Comparison of ENCODE assay signal across 1 cellular context in genomic region chr19:2867025-2867991, GRCh38.
TF ChIP-seq lines count a peak whose summit lies in the region.

Gene ZNF556, plus strand, starts transcription at chr19:2867335. Its CDS starts 87 bp downstream, at chr19:2867422.

TF ChIP-seq in HepG2, 621 proteins besides CTCF, POLR2A, EP300 and RAD21 (continued from another document and continues in another):
- no peak for TF ChIP-seq ARID5B (CRISPR knock-in tag; IDR thresholded peaks at IDR 0.05)
- TF ChIP-seq GPN1 (CRISPR knock-in tag; IDR thresholded peaks at IDR 0.05; ENCODE audit: borderline replicate concordance) = no peak
- 0 out of 2 replicates have a peak, but pooled peaks have one; percentile 15 for TF ChIP-seq ZNF547 (CRISPR knock-in tag; IDR thresholded peaks at IDR 0.05)
- no peak for TF ChIP-seq TAF15 (IDR thresholded peaks at IDR 0.05; ENCODE audit: low read depth, low read length, poor library complexity, severe bottlenecking)
- no peak; the same call in 1 of the 2 replicates for TF ChIP-seq ZNF558 (CRISPR knock-in tag; IDR thresholded peaks at IDR 0.05; ENCODE audit: borderline replicate concordance)
- TF ChIP-seq ZNF678 (CRISPR knock-in tag; IDR thresholded peaks at IDR 0.05) = no peak
- no peak for TF ChIP-seq ATF5 (CRISPR knock-in tag; IDR thresholded peaks at IDR 0.05; ENCODE audit: low read depth)
- no peak; the same call in 1 of the 2 replicates for TF ChIP-seq NR1H2 (CRISPR knock-in tag; IDR thresholded peaks at IDR 0.05; ENCODE audit: borderline replicate concordance, low read depth)
- no peak for TF ChIP-seq NFE2L2 (IDR thresholded peaks at IDR 0.05; ENCODE audit: low read length)
- TF ChIP-seq ZMYM4 (CRISPR knock-in tag; IDR thresholded peaks at IDR 0.05) = peak; percentile 74; the same call in 1 of the 2 replicates
- peak; percentile 71; the same call in 1 of the 2 replicates for TF ChIP-seq KDM5B (CRISPR knock-in tag; IDR thresholded peaks at IDR 0.05; ENCODE audit: borderline replicate concordance)
- no peak for TF ChIP-seq U2AF2 (IDR thresholded peaks at IDR 0.05; ENCODE audit: low read depth, low read length)
- TF ChIP-seq SETDB1 (CRISPR knock-in tag; IDR thresholded peaks at IDR 0.05; ENCODE audit: borderline replicate concordance) = no peak
- no peak for TF ChIP-seq ZNF260 (CRISPR knock-in tag; IDR thresholded peaks at IDR 0.05; ENCODE audit: borderline replicate concordance, low read depth)
- TF ChIP-seq ZNF276 (CRISPR knock-in tag; IDR thresholded peaks at IDR 0.05; ENCODE audit: low read depth) = no peak
- no peak for TF ChIP-seq ONECUT2 (CRISPR knock-in tag; IDR thresholded peaks at IDR 0.05)
- TF ChIP-seq GABPB1 (CRISPR knock-in tag; IDR thresholded peaks at IDR 0.05) = peak; percentile 74
- no peak for TF ChIP-seq CREB3 (CRISPR knock-in tag; IDR thresholded peaks at IDR 0.05)
- TF ChIP-seq ZEB1 (IDR thresholded peaks at IDR 0.05; ENCODE audit: insufficient replicate concordance, low read depth) = peak; percentile 90
- TF ChIP-seq IRX3 (CRISPR knock-in tag; IDR thresholded peaks at IDR 0.05; ENCODE audit: borderline replicate concordance, low read depth) = no peak
- no peak for TF ChIP-seq ZNF619 (CRISPR knock-in tag; IDR thresholded peaks at IDR 0.05)
- TF ChIP-seq SSRP1 (CRISPR knock-in tag; IDR thresholded peaks at IDR 0.05) = no peak
- TF ChIP-seq GPBP1L1 (CRISPR knock-in tag; IDR thresholded peaks at IDR 0.05) = no peak
- peak; percentile 99 for TF ChIP-seq POLR2AphosphoS5 (IDR thresholded peaks at IDR 0.05; ENCODE audit: low read depth, low read length)
- TF ChIP-seq ZC3H4 (CRISPR knock-in tag; IDR thresholded peaks at IDR 0.05; ENCODE audit: borderline replicate concordance) = no peak; the same call in 1 of the 2 replicates
- TF ChIP-seq CREM (IDR thresholded peaks at IDR 0.05) = peak; percentile 51; the same call in 1 of the 2 replicates
- TF ChIP-seq CREM (CRISPR knock-in tag; IDR thresholded peaks at IDR 0.05) = no peak
- TF ChIP-seq ZNF710 (CRISPR knock-in tag; IDR thresholded peaks at IDR 0.05; ENCODE audit: borderline replicate concordance) = 0 out of 2 replicates have a peak, but pooled peaks have one; percentile 16
- TF ChIP-seq ZNF136 (CRISPR knock-in tag; IDR thresholded peaks at IDR 0.05; ENCODE audit: low read depth) = 0 out of 2 replicates have a peak, but pooled peaks have one; percentile 42
- peak; percentile 75; the same call in 1 of the 2 replicates for TF ChIP-seq ZNF691 (CRISPR knock-in tag; IDR thresholded peaks at IDR 0.05; ENCODE audit: borderline replicate concordance, low read depth)
- TF ChIP-seq ZNF232 (CRISPR knock-in tag; IDR thresholded peaks at IDR 0.05; ENCODE audit: borderline replicate concordance) = peak; percentile 13; the same call in 1 of the 2 replicates
- TF ChIP-seq ATRX (CRISPR knock-in tag; IDR thresholded peaks at IDR 0.05; ENCODE audit: borderline replicate concordance) = no peak
- 0 out of 2 replicates have a peak, but pooled peaks have one; percentile 37 for TF ChIP-seq MYNN (CRISPR knock-in tag; IDR thresholded peaks at IDR 0.05; ENCODE audit: low read depth)
- TF ChIP-seq KLF16 (CRISPR knock-in tag; IDR thresholded peaks at IDR 0.05) = 0 out of 4 replicates have a peak, but pooled peaks of 1 of the 2 experiments have one; percentile 57
- no peak for TF ChIP-seq NFIB (CRISPR knock-in tag; IDR thresholded peaks at IDR 0.05; ENCODE audit: borderline replicate concordance)
- no peak; the same call in none of the 2 replicates for TF ChIP-seq GATAD2A (CRISPR knock-in tag; IDR thresholded peaks at IDR 0.05)
- no peak for TF ChIP-seq E2F2 (CRISPR knock-in tag; IDR thresholded peaks at IDR 0.05; ENCODE audit: borderline replicate concordance)
- TF ChIP-seq RORA (CRISPR knock-in tag; IDR thresholded peaks at IDR 0.05) = no peak
- no peak for TF ChIP-seq ZC3H13 (CRISPR knock-in tag; IDR thresholded peaks at IDR 0.05)
- no peak for TF ChIP-seq CENPBD1 (CRISPR knock-in tag; IDR thresholded peaks at IDR 0.05; ENCODE audit: borderline replicate concordance, low read depth)
- peak; percentile 79 for TF ChIP-seq FOXK2 (IDR thresholded peaks at IDR 0.05)
- no peak for TF ChIP-seq STAT6 (CRISPR knock-in tag; IDR thresholded peaks at IDR 0.05; ENCODE audit: borderline replicate concordance)
- TF ChIP-seq SRSF4 (IDR thresholded peaks at IDR 0.05; ENCODE audit: low read depth, low read length, poor library complexity, severe bottlenecking) = no peak
- peak; percentile 30; the same call in 1 of the 2 replicates for TF ChIP-seq FOXP4 (CRISPR knock-in tag; IDR thresholded peaks at IDR 0.05)
- TF ChIP-seq ZNF839 (CRISPR knock-in tag; IDR thresholded peaks at IDR 0.05; ENCODE audit: borderline replicate concordance) = no peak
- no peak for TF ChIP-seq SKI (IDR thresholded peaks at IDR 0.05; ENCODE audit: partially characterized antibody)
